In the genomic region with DNA sequence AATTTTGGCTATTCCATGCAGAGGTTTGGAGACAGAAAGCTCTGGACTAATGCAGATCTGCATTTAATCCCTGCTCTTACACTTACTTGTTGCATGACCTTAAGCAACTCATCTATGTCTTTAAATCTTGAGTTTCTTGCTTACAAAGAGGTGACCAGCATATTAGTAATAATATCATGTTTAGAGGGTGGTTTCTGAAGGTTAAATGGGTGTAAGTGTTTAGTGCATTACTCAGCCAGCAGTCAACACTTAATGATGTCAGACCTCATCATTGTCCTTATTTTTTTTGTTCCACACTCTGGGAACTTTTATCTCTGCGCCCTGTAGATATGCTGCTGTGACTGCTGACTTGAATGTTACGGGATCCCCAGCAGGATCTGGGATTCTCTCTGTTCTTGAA, we compare ENCODE assay signal across 18 cellular contexts. TPM values are rescaled to one million over a fixed set of nuclear protein-coding genes. Genes with fewer than 3 reads are reported as not detected.
DNase-seq lines count a peak whose midpoint lies in the region; ATAC-seq and TF ChIP-seq lines count a peak whose summit lies in the region.
"Had no signal": no experiment of that assay in that cellular context is flagged by ENCODE, and none has a peak within 500 bp of the region (broad histone marks: within the 10 kb centered on the region; RNA-seq: fewer than 3 reads in every experiment).

No MANE protein-coding gene starts in this region.

- DNase-seq in EH (ENCODE audit: low read depth) (peak; percentile 47), M059J (ENCODE audit: low read depth) (peak; percentile 33), choroid plexus epithelial cell (ENCODE audit: low read depth) (peak; percentile 90), non-pigmented ciliary epithelial cell (ENCODE audit: low read depth) (peak; percentile 48), SIG-M5 treated with dmso at 0.1 percent for 504 hours (lab: John Stamatoyannopoulos, UW; ENCODE audit: unreplicated experiment) (no peak), KG1 (lab: John Stamatoyannopoulos, UW) (no peak), NCI-H2171 (lab: John Stamatoyannopoulos, UW) (no peak)
- DNase-seq: activated naive CD4-positive, alpha-beta T cell treated with anti-CD3 and anti-CD28 coated beads, Interleukin-2, amount 10 ng/mL, durations not matched to agents 7 days and 5 days; CD4-positive, alpha-beta memory T cell; central memory CD4-positive, alpha-beta T cell; heart right ventricle; kidney; MG63; mucosa of descending colon; NCI-H1930; NCI-H526 had no signal

- no peak for TF ChIP-seq CTCF in choroid plexus epithelial cell (conservative IDR thresholded peaks at IDR 0.05; ENCODE audit: low read depth, low read length)

- ATAC-seq in GM19467 (IDR thresholded peaks at IDR 0.05; ENCODE audit: unreplicated experiment) = no peak
- ATAC-seq: heart right ventricle, mucosa of descending colon had no signal

- no peak overlapping the region for H3K4me3 ChIP-seq in choroid plexus epithelial cell (ENCODE audit: low read depth, low read length)
- H3K4me3 ChIP-seq: MG63, mucosa of descending colon had no signal

RNA-seq across cellular contexts. Expression of a gene that starts 1.7 kb away (rescaled TPM):
- not detected in 2 replicates for total RNA-seq in M059J (2014; rRNA removed; shearing (Covaris generic))
- total RNA-seq: osteocyte had no signal

RNA-seq across cellular contexts. Expression of a gene that starts 42.6 kb away (rescaled TPM):
- total RNA-seq in M059J (2014; rRNA removed; shearing (Covaris generic)) = not detected in 2 replicates

Comparison
In these comparisons a context has a peak if more than half of its experiments do, and no peak if none do; other contexts are left out.
1. DNase-seq: peak in EH (single experiment), M059J (single experiment), choroid plexus epithelial cell (single experiment) and non-pigmented ciliary epithelial cell (single experiment); none in SIG-M5 treated with dmso at 0.1 percent for 504 hours (single experiment), KG1 (single experiment) and NCI-H2171 (single experiment).